Comparison of ENCODE assay signal across 3 cellular contexts in the genomic region with DNA sequence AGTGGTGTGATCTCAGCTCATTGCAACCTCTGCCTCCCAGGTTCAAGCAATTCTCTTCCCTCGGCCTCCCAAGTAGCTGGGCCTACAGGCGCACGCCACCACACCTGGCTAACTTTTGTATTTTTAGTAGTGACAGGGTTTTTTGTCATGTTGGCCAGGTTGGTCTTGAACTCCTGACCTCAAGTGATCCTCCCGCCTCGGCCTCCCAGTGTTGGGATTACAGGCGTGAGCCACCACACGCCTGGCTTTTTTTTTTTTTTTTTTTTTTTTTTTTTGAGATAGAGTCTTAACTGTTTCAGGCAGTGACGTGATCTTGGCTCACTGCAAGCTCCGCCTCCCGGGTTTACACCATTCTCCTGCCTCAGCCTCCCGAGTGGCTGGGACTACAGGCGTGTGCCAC. TPM values are rescaled to one million over a fixed set of nuclear protein-coding genes. Genes with fewer than 3 reads are reported as not detected.
"Had no signal": no experiment of that assay in that cellular context is flagged by ENCODE, and none has a peak within 500 bp of the region (broad histone marks: within the 10 kb centered on the region; RNA-seq: fewer than 3 reads in every experiment).

No MANE protein-coding gene starts in this region.

RNA-seq across cellular contexts. Expression of gene AIFM3, which starts 36.6 kb away (rescaled TPM):
- total RNA-seq: activated CD4-positive, alpha-beta memory T cell treated with anti-CD3 and anti-CD28 coated beads for 36 hours; activated T-helper 17 cell treated with anti-CD3 and anti-CD28 coated beads, Interleukin-2, amount 50 U/mL, for 72 hours; T-helper 1 cell treated with Interleukin-12 subunit alpha and Interleukin-12 subunit beta and Interleukin-4 antibody, amounts not matched to agents 30 ng/mL and 1 ng/mL, for 36 hours had no signal
